Comparison of ENCODE assay signal across 9 cellular contexts in the genomic region with DNA sequence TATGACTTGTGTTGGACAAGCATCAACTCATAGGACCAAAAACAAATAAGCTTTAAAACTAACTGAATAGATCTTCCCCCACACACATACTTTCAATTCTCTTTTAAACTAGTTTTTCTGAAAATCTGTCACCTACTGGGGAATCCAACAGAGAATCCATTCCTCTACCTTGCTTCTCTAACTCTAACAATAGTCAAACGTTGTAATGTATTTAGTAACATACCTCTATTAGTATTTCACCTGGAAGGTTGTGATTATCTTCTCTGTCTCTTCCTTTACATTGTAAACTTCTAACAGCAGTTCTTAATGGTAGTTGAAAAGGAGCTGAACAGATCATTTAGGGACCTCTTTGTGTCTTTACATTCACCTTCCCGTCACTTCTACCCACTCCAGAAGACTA.
"Had no signal": no experiment of that assay in that cellular context is flagged by ENCODE, and none has a peak within 500 bp of the region (broad histone marks: within the 10 kb centered on the region; RNA-seq: fewer than 3 reads in every experiment).

No MANE protein-coding gene starts in this region.

- H3K27ac Mint-ChIP-seq: HFFc6 had no signal

- ATAC-seq: HCT116 had no signal

- DNase-seq: GM23248, GOT3, H7, H9, HCEC 1CT, HFFc6 had no signal

- H3K27ac ChIP-seq: GM23248 had no signal

- H3K4me3 Mint-ChIP-seq: H9, HFFc6 had no signal

- H3K4me3 ChIP-seq: GM23248, HAP-1 had no signal

- H3K9me3 ChIP-seq: HAP-1 had no signal

- H3K36me3 ChIP-seq: HAP-1 had no signal

- H3K9ac ChIP-seq: GM23248 had no signal

- H2AFZ ChIP-seq: GM23248 had no signal

- H3K9me3 Mint-ChIP-seq: HFFc6 had no signal

- FAIRE-seq: H54 had no signal
